1 cellular context compared by ENCODE assay signal in genomic region chr2:159783559-159783958, GRCh38.
TF ChIP-seq lines count a peak whose summit lies in the region.

No MANE protein-coding gene starts in this region.

TF ChIP-seq in K562, 482 proteins besides CTCF, POLR2A, EP300 and RAD21:
- TF ChIP-seq FIP1L1 (IDR thresholded peaks at IDR 0.05; ENCODE audit: low read depth, low read length, poor library complexity, severe bottlenecking) (no peak), KHSRP (IDR thresholded peaks at IDR 0.05) (no peak), RFX1 (IDR thresholded peaks at IDR 0.05) (peak; percentile 50)
